In the genomic region with DNA sequence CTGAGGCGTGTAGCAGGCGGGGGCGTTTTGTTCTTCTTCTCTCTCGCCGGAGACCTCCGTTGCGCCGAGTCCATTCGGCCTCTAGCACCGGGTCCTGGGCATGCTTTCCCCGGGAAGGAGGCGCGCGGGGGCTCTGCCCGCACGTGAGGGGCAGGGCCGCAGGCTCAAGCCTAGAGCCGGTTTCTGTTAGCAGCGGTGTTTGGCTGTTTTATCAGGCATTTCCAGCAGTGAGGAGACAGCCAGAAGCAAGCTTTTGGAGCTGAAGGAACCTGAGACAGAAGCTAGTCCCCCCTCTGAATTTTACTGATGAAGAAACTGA, we compare ENCODE assay signal across 8 cellular contexts. TPM values are rescaled to one million over a fixed set of nuclear protein-coding genes. Genes with fewer than 3 reads are reported as not detected.
DNase-seq lines count a peak whose midpoint lies in the region; ATAC-seq and TF ChIP-seq lines count a peak whose summit lies in the region.

No MANE protein-coding gene starts in this region.

- peak overlapping the region; percentile 69 for H3K4me3 Mint-ChIP-seq in activated CD4-positive, alpha-beta T cell treated with anti-CD3 and anti-CD28 coated beads for 36 hours

- H3K4me1 ChIP-seq in adrenal gland (replicated peaks in 1 of 2) (peaks cover 12 to 29% of the 10 kb centered on the region in 2 donors), thymus (ENCODE audit: control insufficient read depth, insufficient read depth, low read length) (peaks cover 7% of the 10 kb centered on the region)

- H3K27me3 Mint-ChIP-seq in activated CD4-positive, alpha-beta T cell treated with anti-CD3 and anti-CD28 coated beads for 36 hours = peaks cover 27% of the 10 kb centered on the region

- H3K9me3 Mint-ChIP-seq in activated CD4-positive, alpha-beta T cell treated with anti-CD3 and anti-CD28 coated beads for 36 hours (ENCODE audit: low read depth) = no peaks in the 10 kb centered on the region

- peaks cover 5% of the 10 kb centered on the region for H3K4me1 Mint-ChIP-seq in activated CD4-positive, alpha-beta T cell treated with anti-CD3 and anti-CD28 coated beads for 36 hours

- H3K27ac Mint-ChIP-seq in activated CD4-positive, alpha-beta T cell treated with anti-CD3 and anti-CD28 coated beads for 36 hours = no peak overlapping the region

- WGBS in adrenal gland, 4 donors = 0 to 8% (median 0%) methylated on average over 16 to 19 of the region's 19 CpGs
- WGBS in thymus = 4% methylated on average over 19 of the region's 19 CpGs

- TF ChIP-seq CTCF in adrenal gland (IDR thresholded peaks at IDR 0.05) = no peak

- no peaks in the 10 kb centered on the region for H3K9me3 ChIP-seq in adrenal gland (replicated peaks in 1 of 3)
- no peaks in the 10 kb centered on the region for H3K9me3 ChIP-seq in thymus (ENCODE audit: control insufficient read depth)

- H3K27ac ChIP-seq in adrenal gland (peak overlapping the region in 4 of 5 donors; percentile 39 to 89 (median 68)), thymus (ENCODE audit: low read depth) (no peak overlapping the region)

- H3K4me3 ChIP-seq in adrenal gland (peak overlapping the region; percentile 41 to 92 (median 64)), thymus (ENCODE audit: low read length) (peak overlapping the region; percentile 54)

- H3K36me3 ChIP-seq in adrenal gland (replicated peaks in 1 of 2) (no peaks in the 10 kb centered on the region), thymus (ENCODE audit: control insufficient read depth, insufficient read depth) (no peaks in the 10 kb centered on the region)

- intact Hi-C loops in activated CD4-positive, alpha-beta T cell treated with anti-CD3 and anti-CD28 coated beads for 36 hours (cut with DNase I, micrococcal nuclease) = no loop called here
- intact Hi-C loops in adrenal gland (cut with DNase I) = no loop called here
- intact Hi-C loops in left colon (cut with DNase I, micrococcal nuclease) = no loop called here

- CTCF ChIA-PET in activated CD4-positive, alpha-beta T cell treated with anti-CD3 and anti-CD28 coated beads for 36 hours (lab: Charles Lee) = interaction anchor here (0.7 kb wide), 1 partner anchor 34 kb away, joined by 3 read pairs; no protein-coding TSS in a partner anchor

- H3K27me3 ChIP-seq in adrenal gland (no peaks in the 10 kb centered on the region), thymus (ENCODE audit: control insufficient read depth, insufficient read depth) (peaks cover 28% of the 10 kb centered on the region)

- POLR2A ChIA-PET in activated CD4-positive, alpha-beta T cell treated with anti-CD3 and anti-CD28 coated beads for 36 hours (lab: Charles Lee) = interaction anchor here (0.9 kb wide), 1 partner anchor 12 kb away, joined by 3 read pairs; no protein-coding TSS in a partner anchor

- DNase-seq in activated CD4-positive, alpha-beta T cell treated with anti-CD3 and anti-CD28 coated beads for 36 hours = no peak
- no peak for DNase-seq in activated CD4-positive, alpha-beta T cell treated with anti-CD3 and anti-CD28 coated beads for 48 hours
- DNase-seq in adrenal gland = no peak
- no peak for DNase-seq in left colon
- no peak for DNase-seq in mesenteric fat pad (ENCODE audit: low spot score)

- no peak for TF ChIP-seq POLR2A in adrenal gland (IDR thresholded peaks at IDR 0.05)

- no peak for ATAC-seq in activated CD4-positive, alpha-beta T cell treated with anti-CD3 and anti-CD28 coated beads for 36 hours
- peak; percentile 12 for ATAC-seq in left colon
- no peak for ATAC-seq in HG03571 (IDR thresholded peaks at IDR 0.05; ENCODE audit: unreplicated experiment)
- no peak for ATAC-seq in HG02970 (IDR thresholded peaks at IDR 0.05; ENCODE audit: low FRiP score, unreplicated experiment)

- H3K36me3 Mint-ChIP-seq in activated CD4-positive, alpha-beta T cell treated with anti-CD3 and anti-CD28 coated beads for 36 hours (ENCODE audit: low read depth) = no peaks in the 10 kb centered on the region

RNA-seq across cellular contexts. Expression of gene PSEN2, which starts 0.6 kb away (rescaled TPM):
- total RNA-seq in activated CD4-positive, alpha-beta T cell treated with anti-CD3 and anti-CD28 coated beads for 36 hours = 1 to 10 TPM; 2.2 to 3.2 TPM
- total RNA-seq in adrenal gland = 10 to 100 TPM; 32.7 to 63.5 (median 45.7) TPM
- polyA plus RNA-seq in adrenal gland = 10 to 100 TPM; 27.2 to 37.0 (median 28.7) TPM
- total RNA-seq in left colon = 10 to 100 TPM; 27.0 to 28.7 TPM
- polyA plus RNA-seq in thymus = 7.5 TPM
- total RNA-seq in mesenteric fat pad = 30.9 TPM
